In genomic region chr6:44387346-44388134, GRCh38 we compare ENCODE assay signal across 1 cellular context.
TF ChIP-seq lines count a peak whose summit lies in the region.

TSS of gene CDC5L (plus strand) at chr6:44387706. CDS start at chr6:44387824, 118 bp downstream.

TF ChIP-seq in K562, 482 proteins besides CTCF, POLR2A, EP300 and RAD21 (continued from another document and continues in another):
- TF ChIP-seq SMAD4 (CRISPR knock-in tag; conservative IDR thresholded peaks at IDR 0.05) = peak; percentile 59
- peak; percentile 97 for TF ChIP-seq E2F3 (CRISPR knock-in tag; IDR thresholded peaks at IDR 0.05)
- TF ChIP-seq ZNF347 (CRISPR knock-in tag; IDR thresholded peaks at IDR 0.05; ENCODE audit: low read depth) = no peak
- no peak for TF ChIP-seq ETV1 (tag; conservative IDR thresholded peaks at IDR 0.05; ENCODE audit: low read depth)
- no peak for TF ChIP-seq TOE1 (IDR thresholded peaks at IDR 0.05; ENCODE audit: borderline replicate concordance)
- 0 out of 2 replicates have a peak, but pooled peaks have one; percentile 42 for TF ChIP-seq TOE1 (CRISPR knock-in tag; IDR thresholded peaks at IDR 0.05; ENCODE audit: borderline replicate concordance, low read depth)
- TF ChIP-seq, protein P1, sequence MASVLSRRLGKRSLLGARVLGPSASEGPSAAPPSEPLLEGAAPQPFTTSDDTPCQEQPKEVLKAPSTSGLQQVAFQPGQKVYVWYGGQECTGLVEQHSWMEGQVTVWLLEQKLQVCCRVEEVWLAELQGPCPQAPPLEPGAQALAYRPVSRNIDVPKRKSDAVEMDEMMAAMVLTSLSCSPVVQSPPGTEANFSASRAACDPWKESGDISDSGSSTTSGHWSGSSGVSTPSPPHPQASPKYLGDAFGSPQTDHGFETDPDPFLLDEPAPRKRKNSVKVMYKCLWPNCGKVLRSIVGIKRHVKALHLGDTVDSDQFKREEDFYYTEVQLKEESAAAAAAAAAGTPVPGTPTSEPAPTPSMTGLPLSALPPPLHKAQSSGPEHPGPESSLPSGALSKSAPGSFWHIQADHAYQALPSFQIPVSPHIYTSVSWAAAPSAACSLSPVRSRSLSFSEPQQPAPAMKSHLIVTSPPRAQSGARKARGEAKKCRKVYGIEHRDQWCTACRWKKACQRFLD (CRISPR knock-in tag; IDR thresholded peaks at IDR 0.05) = no peak
- no peak for TF ChIP-seq STAT5A (IDR thresholded peaks at IDR 0.05; ENCODE audit: borderline replicate concordance, low read length)
- peak in 1 of 2 experiments; percentile 82; a peak in 2 of 4 replicates for TF ChIP-seq CSDE1 (IDR thresholded peaks at IDR 0.05)
- no peak for TF ChIP-seq ASH1L (IDR thresholded peaks at IDR 0.05; ENCODE audit: borderline replicate concordance, low read depth, partially characterized antibody)
- peak; percentile 98 for TF ChIP-seq RB1 (IDR thresholded peaks at IDR 0.05; ENCODE audit: low read depth)
- peak; percentile 79; the same call in 1 of the 2 replicates for TF ChIP-seq ZNF583 (CRISPR knock-in tag; IDR thresholded peaks at IDR 0.05)
- no peak; the same call in 1 of the 2 replicates for TF ChIP-seq ZKSCAN8 (CRISPR knock-in tag; IDR thresholded peaks at IDR 0.05)
- peak in 1 of 3 experiments; percentile 53 for TF ChIP-seq YY1 (IDR thresholded peaks at IDR 0.05; ENCODE audit: borderline replicate concordance in 1 of 3, control insufficient read depth in 1 of 3, extremely low read depth in 1 of 3, insufficient read depth in 3 of 3, insufficient read length in 1 of 3, insufficient replicate concordance in 2 of 3, low read depth in 1 of 3, low read length in 2 of 3)
- 0 out of 2 replicates have a peak, but pooled peaks have one; percentile 29 for TF ChIP-seq ZNF57 (CRISPR knock-in tag; IDR thresholded peaks at IDR 0.05)
- peak; percentile 84 for TF ChIP-seq SAP30 (IDR thresholded peaks at IDR 0.05; ENCODE audit: borderline replicate concordance, insufficient read depth, low read depth, low read length, poor library complexity, severe bottlenecking)
- no peak for TF ChIP-seq ILF3 (IDR thresholded peaks at IDR 0.05; ENCODE audit: borderline replicate concordance)
- no peak for TF ChIP-seq BCOR (IDR thresholded peaks at IDR 0.05)
- TF ChIP-seq PRMT5 (CRISPR knock-in tag; IDR thresholded peaks at IDR 0.05) = no peak
- TF ChIP-seq, protein P2, sequence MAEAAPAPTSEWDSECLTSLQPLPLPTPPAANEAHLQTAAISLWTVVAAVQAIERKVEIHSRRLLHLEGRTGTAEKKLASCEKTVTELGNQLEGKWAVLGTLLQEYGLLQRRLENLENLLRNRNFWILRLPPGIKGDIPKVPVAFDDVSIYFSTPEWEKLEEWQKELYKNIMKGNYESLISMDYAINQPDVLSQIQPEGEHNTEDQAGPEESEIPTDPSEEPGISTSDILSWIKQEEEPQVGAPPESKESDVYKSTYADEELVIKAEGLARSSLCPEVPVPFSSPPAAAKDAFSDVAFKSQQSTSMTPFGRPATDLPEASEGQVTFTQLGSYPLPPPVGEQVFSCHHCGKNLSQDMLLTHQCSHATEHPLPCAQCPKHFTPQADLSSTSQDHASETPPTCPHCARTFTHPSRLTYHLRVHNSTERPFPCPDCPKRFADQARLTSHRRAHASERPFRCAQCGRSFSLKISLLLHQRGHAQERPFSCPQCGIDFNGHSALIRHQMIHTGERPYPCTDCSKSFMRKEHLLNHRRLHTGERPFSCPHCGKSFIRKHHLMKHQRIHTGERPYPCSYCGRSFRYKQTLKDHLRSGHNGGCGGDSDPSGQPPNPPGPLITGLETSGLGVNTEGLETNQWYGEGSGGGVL (CRISPR knock-in tag; IDR thresholded peaks at IDR 0.05) = no peak
- no peak for TF ChIP-seq CBX8 (IDR thresholded peaks at IDR 0.05; ENCODE audit: borderline replicate concordance, extremely low read depth, low read depth, low read length, poor library complexity, severe bottlenecking)
- TF ChIP-seq SAFB (IDR thresholded peaks at IDR 0.05; ENCODE audit: borderline replicate concordance, low read depth, low read length) = no peak
- no peak for TF ChIP-seq CGGBP1 (CRISPR knock-in tag; IDR thresholded peaks at IDR 0.05)
- peak; percentile 87 for TF ChIP-seq TAF7 (tag; IDR thresholded peaks at IDR 0.05)
- no peak for TF ChIP-seq ZNF197 (CRISPR knock-in tag; IDR thresholded peaks at IDR 0.05; ENCODE audit: low read depth)
- TF ChIP-seq RBBP5 (IDR thresholded peaks at IDR 0.05; ENCODE audit: borderline replicate concordance, insufficient read depth, low read length, poor library complexity, severe bottlenecking) = peak; percentile 86
- TF ChIP-seq ZKSCAN3 (CRISPR knock-in tag; IDR thresholded peaks at IDR 0.05) = no peak
- peak; percentile 45; the same call in 1 of the 2 replicates for TF ChIP-seq CEBPG (CRISPR knock-in tag; IDR thresholded peaks at IDR 0.05)
- no peak for TF ChIP-seq CEBPG (tag; conservative IDR thresholded peaks at IDR 0.05 in 1 of 2, IDR thresholded peaks at IDR 0.05 in 1 of 2)
- peak; percentile 46 for TF ChIP-seq NEUROD1 (IDR thresholded peaks at IDR 0.05; ENCODE audit: borderline replicate concordance, low read depth, low read length, partially characterized antibody)
- TF ChIP-seq C11orf30 (IDR thresholded peaks at IDR 0.05; ENCODE audit: low read depth) = no peak; the same call in 1 of the 2 replicates
- TF ChIP-seq PPARD (CRISPR knock-in tag; IDR thresholded peaks at IDR 0.05) = no peak
- no peak for TF ChIP-seq HMG20B (CRISPR knock-in tag; IDR thresholded peaks at IDR 0.05)
- no peak for TF ChIP-seq GTF2B (IDR thresholded peaks at IDR 0.05; ENCODE audit: extremely low read depth, insufficient read length)
- TF ChIP-seq CXXC5 (CRISPR knock-in tag; IDR thresholded peaks at IDR 0.05) = peak; percentile 75
- TF ChIP-seq, protein P3, sequence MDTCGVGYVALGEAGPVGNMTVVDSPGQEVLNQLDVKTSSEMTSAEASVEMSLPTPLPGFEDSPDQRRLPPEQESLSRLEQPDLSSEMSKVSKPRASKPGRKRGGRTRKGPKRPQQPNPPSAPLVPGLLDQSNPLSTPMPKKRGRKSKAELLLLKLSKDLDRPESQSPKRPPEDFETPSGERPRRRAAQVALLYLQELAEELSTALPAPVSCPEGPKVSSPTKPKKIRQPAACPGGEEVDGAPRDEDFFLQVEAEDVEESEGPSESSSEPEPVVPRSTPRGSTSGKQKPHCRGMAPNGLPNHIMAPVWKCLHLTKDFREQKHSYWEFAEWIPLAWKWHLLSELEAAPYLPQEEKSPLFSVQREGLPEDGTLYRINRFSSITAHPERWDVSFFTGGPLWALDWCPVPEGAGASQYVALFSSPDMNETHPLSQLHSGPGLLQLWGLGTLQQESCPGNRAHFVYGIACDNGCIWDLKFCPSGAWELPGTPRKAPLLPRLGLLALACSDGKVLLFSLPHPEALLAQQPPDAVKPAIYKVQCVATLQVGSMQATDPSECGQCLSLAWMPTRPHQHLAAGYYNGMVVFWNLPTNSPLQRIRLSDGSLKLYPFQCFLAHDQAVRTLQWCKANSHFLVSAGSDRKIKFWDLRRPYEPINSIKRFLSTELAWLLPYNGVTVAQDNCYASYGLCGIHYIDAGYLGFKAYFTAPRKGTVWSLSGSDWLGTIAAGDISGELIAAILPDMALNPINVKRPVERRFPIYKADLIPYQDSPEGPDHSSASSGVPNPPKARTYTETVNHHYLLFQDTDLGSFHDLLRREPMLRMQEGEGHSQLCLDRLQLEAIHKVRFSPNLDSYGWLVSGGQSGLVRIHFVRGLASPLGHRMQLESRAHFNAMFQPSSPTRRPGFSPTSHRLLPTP (IDR thresholded peaks at IDR 0.05; ENCODE audit: borderline replicate concordance, extremely low read depth, insufficient read length) = no peak
- TF ChIP-seq TAF9B (IDR thresholded peaks at IDR 0.05; ENCODE audit: partially characterized antibody) = peak; percentile 71
- TF ChIP-seq RBFOX2 (IDR thresholded peaks at IDR 0.05; ENCODE audit: low read depth, low read length) = peak; percentile 89
- TF ChIP-seq SMARCC2 (IDR thresholded peaks at IDR 0.05; ENCODE audit: low read depth) = no peak
- no peak for TF ChIP-seq XRCC5 (IDR thresholded peaks at IDR 0.05; ENCODE audit: low read depth, low read length)
- TF ChIP-seq STAT5B (CRISPR knock-in tag; IDR thresholded peaks at IDR 0.05) = no peak
- no peak for TF ChIP-seq KDM2B (CRISPR knock-in tag; IDR thresholded peaks at IDR 0.05)
- TF ChIP-seq, protein P4, sequence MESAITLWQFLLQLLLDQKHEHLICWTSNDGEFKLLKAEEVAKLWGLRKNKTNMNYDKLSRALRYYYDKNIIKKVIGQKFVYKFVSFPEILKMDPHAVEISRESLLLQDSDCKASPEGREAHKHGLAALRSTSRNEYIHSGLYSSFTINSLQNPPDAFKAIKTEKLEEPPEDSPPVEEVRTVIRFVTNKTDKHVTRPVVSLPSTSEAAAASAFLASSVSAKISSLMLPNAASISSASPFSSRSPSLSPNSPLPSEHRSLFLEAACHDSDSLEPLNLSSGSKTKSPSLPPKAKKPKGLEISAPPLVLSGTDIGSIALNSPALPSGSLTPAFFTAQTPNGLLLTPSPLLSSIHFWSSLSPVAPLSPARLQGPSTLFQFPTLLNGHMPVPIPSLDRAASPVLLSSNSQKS (CRISPR knock-in tag; IDR thresholded peaks at IDR 0.05) = no peak
- no peak for TF ChIP-seq SOX6 (IDR thresholded peaks at IDR 0.05)
- no peak for TF ChIP-seq HEY1 (CRISPR knock-in tag; IDR thresholded peaks at IDR 0.05; ENCODE audit: borderline replicate concordance)
- peak; percentile 91 for TF ChIP-seq JUND (IDR thresholded peaks at IDR 0.05; ENCODE audit: borderline replicate concordance, low read depth, low read length)
- peak; percentile 93 for TF ChIP-seq JUND (tag; IDR thresholded peaks at IDR 0.05; ENCODE audit: borderline replicate concordance, low read depth, low read length)
- TF ChIP-seq ZNF12 (CRISPR knock-in tag; IDR thresholded peaks at IDR 0.05) = 0 out of 2 replicates have a peak, but pooled peaks have one; percentile 31
- peak; percentile 67; the same call in 1 of the 2 replicates for TF ChIP-seq MXI1 (IDR thresholded peaks at IDR 0.05; ENCODE audit: low read depth, low read length)
- TF ChIP-seq KDM5B (IDR thresholded peaks at IDR 0.05; ENCODE audit: insufficient replicate concordance, low read depth, low read length) = peak; percentile 86
- TF ChIP-seq PHF20 (IDR thresholded peaks at IDR 0.05; ENCODE audit: partially characterized antibody) = peak; percentile 66
- TF ChIP-seq ZNF124 (CRISPR knock-in tag; IDR thresholded peaks at IDR 0.05) = no peak
- TF ChIP-seq U2AF1 (optimal IDR thresholded peaks at IDR 0.05; ENCODE audit: low read depth, low read length) = no peak
- no peak for TF ChIP-seq POLR3G (IDR thresholded peaks at IDR 0.05; ENCODE audit: extremely low read depth, insufficient read length, insufficient replicate concordance)
- TF ChIP-seq ZNF134 (CRISPR knock-in tag; conservative IDR thresholded peaks at IDR 0.05) = no peak
- TF ChIP-seq, protein P5, sequence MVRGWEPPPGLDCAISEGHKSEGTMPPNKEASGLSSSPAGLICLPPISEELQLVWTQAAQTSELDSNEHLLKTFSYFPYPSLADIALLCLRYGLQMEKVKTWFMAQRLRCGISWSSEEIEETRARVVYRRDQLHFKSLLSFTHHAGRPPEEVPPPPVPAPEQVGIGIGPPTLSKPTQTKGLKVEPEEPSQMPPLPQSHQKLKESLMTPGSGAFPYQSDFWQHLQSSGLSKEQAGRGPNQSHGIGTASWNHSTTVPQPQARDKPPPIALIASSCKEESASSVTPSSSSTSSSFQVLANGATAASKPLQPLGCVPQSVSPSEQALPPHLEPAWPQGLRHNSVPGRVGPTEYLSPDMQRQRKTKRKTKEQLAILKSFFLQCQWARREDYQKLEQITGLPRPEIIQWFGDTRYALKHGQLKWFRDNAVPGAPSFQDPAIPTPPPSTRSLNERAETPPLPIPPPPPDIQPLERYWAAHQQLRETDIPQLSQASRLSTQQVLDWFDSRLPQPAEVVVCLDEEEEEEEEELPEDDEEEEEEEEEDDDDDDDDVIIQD (CRISPR knock-in tag; IDR thresholded peaks at IDR 0.05) = no peak
- TF ChIP-seq, protein P6, sequence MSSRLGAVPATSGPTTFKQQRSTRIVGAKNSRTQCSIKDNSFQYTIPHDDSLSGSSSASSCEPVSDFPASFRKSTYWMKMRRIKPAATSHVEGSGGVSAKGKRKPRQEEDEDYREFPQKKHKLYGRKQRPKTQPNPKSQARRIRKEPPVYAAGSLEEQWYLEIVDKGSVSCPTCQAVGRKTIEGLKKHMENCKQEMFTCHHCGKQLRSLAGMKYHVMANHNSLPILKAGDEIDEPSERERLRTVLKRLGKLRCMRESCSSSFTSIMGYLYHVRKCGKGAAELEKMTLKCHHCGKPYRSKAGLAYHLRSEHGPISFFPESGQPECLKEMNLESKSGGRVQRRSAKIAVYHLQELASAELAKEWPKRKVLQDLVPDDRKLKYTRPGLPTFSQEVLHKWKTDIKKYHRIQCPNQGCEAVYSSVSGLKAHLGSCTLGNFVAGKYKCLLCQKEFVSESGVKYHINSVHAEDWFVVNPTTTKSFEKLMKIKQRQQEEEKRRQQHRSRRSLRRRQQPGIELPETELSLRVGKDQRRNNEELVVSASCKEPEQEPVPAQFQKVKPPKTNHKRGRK (tag; IDR thresholded peaks at IDR 0.05) = no peak
- no peak for TF ChIP-seq BRF1 (IDR thresholded peaks at IDR 0.05; ENCODE audit: borderline replicate concordance, extremely low read depth, insufficient read length)
- TF ChIP-seq, protein P7, sequence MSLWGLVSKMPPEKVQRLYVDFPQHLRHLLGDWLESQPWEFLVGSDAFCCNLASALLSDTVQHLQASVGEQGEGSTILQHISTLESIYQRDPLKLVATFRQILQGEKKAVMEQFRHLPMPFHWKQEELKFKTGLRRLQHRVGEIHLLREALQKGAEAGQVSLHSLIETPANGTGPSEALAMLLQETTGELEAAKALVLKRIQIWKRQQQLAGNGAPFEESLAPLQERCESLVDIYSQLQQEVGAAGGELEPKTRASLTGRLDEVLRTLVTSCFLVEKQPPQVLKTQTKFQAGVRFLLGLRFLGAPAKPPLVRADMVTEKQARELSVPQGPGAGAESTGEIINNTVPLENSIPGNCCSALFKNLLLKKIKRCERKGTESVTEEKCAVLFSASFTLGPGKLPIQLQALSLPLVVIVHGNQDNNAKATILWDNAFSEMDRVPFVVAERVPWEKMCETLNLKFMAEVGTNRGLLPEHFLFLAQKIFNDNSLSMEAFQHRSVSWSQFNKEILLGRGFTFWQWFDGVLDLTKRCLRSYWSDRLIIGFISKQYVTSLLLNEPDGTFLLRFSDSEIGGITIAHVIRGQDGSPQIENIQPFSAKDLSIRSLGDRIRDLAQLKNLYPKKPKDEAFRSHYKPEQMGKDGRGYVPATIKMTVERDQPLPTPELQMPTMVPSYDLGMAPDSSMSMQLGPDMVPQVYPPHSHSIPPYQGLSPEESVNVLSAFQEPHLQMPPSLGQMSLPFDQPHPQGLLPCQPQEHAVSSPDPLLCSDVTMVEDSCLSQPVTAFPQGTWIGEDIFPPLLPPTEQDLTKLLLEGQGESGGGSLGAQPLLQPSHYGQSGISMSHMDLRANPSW (CRISPR knock-in tag; IDR thresholded peaks at IDR 0.05) = peak; percentile 95; the same call in 1 of the 2 replicates
- no peak for TF ChIP-seq PTBP1 (IDR thresholded peaks at IDR 0.05; ENCODE audit: low read depth, low read length)
- no peak for TF ChIP-seq TFAM (CRISPR knock-in tag; conservative IDR thresholded peaks at IDR 0.05)
